ENCODE assay signal across 14 cellular contexts in genomic region chr12:115000038-115000437, GRCh38.
DNase-seq lines count a peak whose midpoint lies in the region; ATAC-seq, FAIRE-seq and TF ChIP-seq lines count a peak whose summit lies in the region.
"Had no signal": no experiment of that assay in that cellular context is flagged by ENCODE, and none has a peak within 500 bp of the region (broad histone marks: within the 10 kb centered on the region; RNA-seq: fewer than 3 reads in every experiment).

No MANE protein-coding gene starts in this region.

- H3K27ac ChIP-seq in A549 (peak overlapping the region; percentile 62 to 67; a peak in 5 of 6 replicates), epithelial cell of prostate (no peak overlapping the region)
- H3K27ac ChIP-seq: Peyer's patch had no signal

- peaks cover 44% of the 10 kb centered on the region for H3K4me1 ChIP-seq in A549
- H3K4me1 ChIP-seq: Peyer's patch had no signal

- FAIRE-seq in A549 (lab: Jason Lieb, UNC), result no peak

- CTCF ChIA-PET in A549 (lab: Yijun Ruan, JAX), result no interaction called here

- no peak overlapping the region for H3K4me3 ChIP-seq in A549
- H3K4me3 ChIP-seq: Peyer's patch had no signal

- TF ChIP-seq EP300 in A549 (IDR thresholded peaks at IDR 0.05), result peak in 1 of 2 experiments; percentile 42; a peak in 2 of 5 replicates

- peak; percentile 24 to 82 for DNase-seq in A549 (ENCODE audit: low read depth in 1 of 2, low spot score in 1 of 2)
- peak; percentile 36 for DNase-seq in NCI-H774 (lab: John Stamatoyannopoulos, UW)
- DNase-seq in epithelial cell of prostate (ENCODE audit: low read depth, low spot score), result peak; percentile 18
- DNase-seq in activated naive CD4-positive, alpha-beta T cell (lab: John Stamatoyannopoulos, UW), result no peak
- DNase-seq in superior temporal gyrus (ENCODE audit: extremely low spot score), result no peak
- DNase-seq in RPMI8226, result no peak
- DNase-seq: activated CD4-positive, alpha-beta T cell treated with anti-CD3 and anti-CD28 coated beads, Interleukin-2, amount 10 ng/mL, durations not matched to agents 7 days and 5 days; activated naive CD4-positive, alpha-beta T cell treated with anti-CD3 and anti-CD28 coated beads, Interleukin-2, amount 10 ng/mL, durations not matched to agents 7 days and 5 days; effector memory CD8-positive, alpha-beta T cell; naive B cell; Peyer's patch; stimulated activated naive CD4-positive, alpha-beta T cell treated with Interleukin-2 at 50 U/mL for 16 hours had no signal

- H3K4me2 ChIP-seq in A549, result peak overlapping the region; percentile 62

- peak in 1 of 2 experiments; percentile 41; a peak in 2 of 5 replicates for TF ChIP-seq RAD21 in A549 (conservative IDR thresholded peaks at IDR 0.05 in 1 of 2, IDR thresholded peaks at IDR 0.05 in 1 of 2)

- no peak for TF ChIP-seq POLR2A in A549 (IDR thresholded peaks at IDR 0.05; ENCODE audit: low read length)

- POLR2A ChIA-PET in A549 (lab: Yijun Ruan, JAX), result interaction anchor here (0.5 to 1.0 kb wide), 2 partner anchors 81 to 331 kb away, joined by 3 to 6 read pairs; no protein-coding TSS in a partner anchor

- 18% methylated on average over 4 of the region's 4 CpGs for WGBS in A549 (ENCODE audit: missing lambda C conversion rate)

- TF ChIP-seq CTCF in A549 (IDR thresholded peaks at IDR 0.05), result no peak

- ATAC-seq in A549, result peak; percentile 53 to 63; a peak in 5 of 6 replicates
- peak; percentile 63 for ATAC-seq in GM21447 (IDR thresholded peaks at IDR 0.05; ENCODE audit: unreplicated experiment)
- ATAC-seq in HG02885 (IDR thresholded peaks at IDR 0.05; ENCODE audit: poor library complexity, unreplicated experiment), result no peak
- ATAC-seq: effector memory CD8-positive, alpha-beta T cell had no signal

- H3K9me3 ChIP-seq in A549, result 0 out of 3 replicates have a peak, but pooled peaks cover 3% of the 10 kb centered on the region

TF ChIP-seq in A549, 52 proteins besides CTCF, POLR2A, EP300 and RAD21:
- TF ChIP-seq HOXB5 (CRISPR knock-in tag; IDR thresholded peaks at IDR 0.05) (no peak), SMC3 (IDR thresholded peaks at IDR 0.05) (0 out of 3 replicates have a peak, but pooled peaks have one; percentile 17), JUN (IDR thresholded peaks at IDR 0.05) (peak in 1 of 2 experiments; percentile 60; a peak in 1 of 5 replicates), JUNB (IDR thresholded peaks at IDR 0.05) (peak; percentile 77), FOSL2 (IDR thresholded peaks at IDR 0.05) (peak; percentile 45; the same call in 1 of the 2 replicates), FOSL2 (CRISPR knock-in tag; IDR thresholded peaks at IDR 0.05) (peak; percentile 54), BCL3 (IDR thresholded peaks at IDR 0.05) (0 out of 3 replicates have a peak, but pooled peaks have one; percentile 40), MAX (IDR thresholded peaks at IDR 0.05) (peak; percentile 19; the same call in 1 of the 2 replicates), ZFP36 (IDR thresholded peaks at IDR 0.05; ENCODE audit: borderline replicate concordance, partially characterized antibody) (peak; percentile 61), ELK1 (IDR thresholded peaks at IDR 0.05; ENCODE audit: low read depth, low read length) (0 out of 2 replicates have a peak, but pooled peaks have one; percentile 22), FOSB (CRISPR knock-in tag; IDR thresholded peaks at IDR 0.05) (no peak), GATA3 (IDR thresholded peaks at IDR 0.05; ENCODE audit: borderline replicate concordance) (peak; percentile 26; the same call in 1 of the 2 replicates), CBX8 (IDR thresholded peaks at IDR 0.05) (no peak), PBX3 (IDR thresholded peaks at IDR 0.05) (no peak), HOXA7 (CRISPR knock-in tag; IDR thresholded peaks at IDR 0.05) (no peak), ZNF302 (CRISPR knock-in tag; IDR thresholded peaks at IDR 0.05) (no peak), BHLHE40 (IDR thresholded peaks at IDR 0.05; ENCODE audit: low read depth, low read length) (0 out of 2 replicates have a peak, but pooled peaks have one; percentile 7)

Comparison
In these comparisons a context has a peak if more than half of its experiments do, and no peak if none do; other contexts are left out.
1. DNase-seq: peak in A549 (2 of 2), NCI-H774 (single experiment) and epithelial cell of prostate (single experiment); none in activated naive CD4-positive, alpha-beta T cell (0 of 4), superior temporal gyrus (single experiment) and RPMI8226 (single experiment).